22 cellular contexts compared by ENCODE assay signal in genomic region chr2:88227446-88227845, GRCh38. TPM values are rescaled to one million over a fixed set of nuclear protein-coding genes. Genes with fewer than 3 reads are reported as not detected.
DNase-seq lines count a peak whose midpoint lies in the region; ATAC-seq and FAIRE-seq lines count a peak whose summit lies in the region.
"Had no signal": no experiment of that assay in that cellular context is flagged by ENCODE, and none has a peak within 500 bp of the region (broad histone marks: within the 10 kb centered on the region; RNA-seq: fewer than 3 reads in every experiment).

No MANE protein-coding gene starts in this region.

- H3K36me3 Mint-ChIP-seq in CD8-positive, alpha-beta memory T cell: peaks cover 0 to 1% (median 0%) of the 10 kb centered on the region in 3 donors
- H3K36me3 Mint-ChIP-seq: IgD-negative memory B cell, memory B cell, T-cell had no signal

- H3K9me3 Mint-ChIP-seq in CD8-positive, alpha-beta memory T cell: peaks cover 0 to 4% (median 3%) of the 10 kb centered on the region in 5 donors

- no peak for ATAC-seq in HG02981 (IDR thresholded peaks at IDR 0.05; ENCODE audit: unreplicated experiment)
- ATAC-seq: activated naive CD8-positive, alpha-beta T cell treated with anti-CD3 and anti-CD28 coated beads, Interleukin-2, amount 50 U/mL, for 24 hours; T-cell had no signal

- peak overlapping the region; percentile 33; the same call in 1 of the 2 replicates for H3K4me2 ChIP-seq in BLaER1

- H3K27ac ChIP-seq in BLaER1: no peak overlapping the region
- peak overlapping the region; percentile 45 for H3K27ac ChIP-seq in mesodermal cell (ENCODE audit: low read depth, low read length, severe bottlenecking)
- H3K27ac ChIP-seq in CD8-positive, alpha-beta memory T cell (ENCODE audit: low read depth, low read length): no peak overlapping the region
- H3K27ac ChIP-seq: esophagus squamous epithelium, ovary had no signal

- H3K9me3 ChIP-seq in BLaER1: no peaks in the 10 kb centered on the region
- H3K9me3 ChIP-seq in mesodermal cell (ENCODE audit: control insufficient read depth, low read length): no peaks in the 10 kb centered on the region
- no peaks in the 10 kb centered on the region for H3K9me3 ChIP-seq in CD8-positive, alpha-beta memory T cell (ENCODE audit: low read length)
- H3K9me3 ChIP-seq: esophagus squamous epithelium had no signal

- no peaks in the 10 kb centered on the region for H3K36me3 ChIP-seq in BLaER1
- H3K36me3 ChIP-seq in mesodermal cell (ENCODE audit: control insufficient read depth, insufficient read depth, low read length): no peaks in the 10 kb centered on the region
- no peaks in the 10 kb centered on the region for H3K36me3 ChIP-seq in CD8-positive, alpha-beta memory T cell (ENCODE audit: insufficient read depth, low read length)
- H3K36me3 ChIP-seq: esophagus squamous epithelium, ovary had no signal

- WGBS in mesodermal cell (ENCODE audit: insufficient coverage in 2 of 2), 2 experiments: 0 to 13% methylated on average over 1 of the region's 5 CpGs

- POLR2A ChIA-PET in CD8-positive, alpha-beta memory T cell (lab: Charles Lee): no interaction called here

- no peaks in the 10 kb centered on the region for H3K27me3 ChIP-seq in BLaER1
- no peaks in the 10 kb centered on the region for H3K27me3 ChIP-seq in CD8-positive, alpha-beta memory T cell (ENCODE audit: insufficient read depth, low read length, poor library complexity, severe bottlenecking)
- H3K27me3 ChIP-seq: ovary had no signal

- H3K4me3 ChIP-seq in BLaER1: no peak overlapping the region
- no peak overlapping the region for H3K4me3 ChIP-seq in mesodermal cell (ENCODE audit: extremely low read depth, insufficient read depth, low read length, poor library complexity, severe bottlenecking)
- no peak overlapping the region for H3K4me3 ChIP-seq in CD8-positive, alpha-beta memory T cell (ENCODE audit: low read length)
- H3K4me3 ChIP-seq: esophagus squamous epithelium, ovary had no signal

- H4K20me1 ChIP-seq in BLaER1: no peaks in the 10 kb centered on the region

- no peak for FAIRE-seq in urothelium cell line (lab: Jason Lieb, UNC)
- FAIRE-seq: colon, GM12891 had no signal

- H3K27ac Mint-ChIP-seq in CD8-positive, alpha-beta memory T cell: no peak overlapping the region
- H3K27ac Mint-ChIP-seq: activated naive CD8-positive, alpha-beta T cell treated with anti-CD3 and anti-CD28 coated beads, Interleukin-2, amount 50 U/mL, for 24 hours; IgD-negative memory B cell; memory B cell; T-cell had no signal

- peaks cover 6% of the 10 kb centered on the region for H3K4me1 ChIP-seq in BLaER1
- peaks cover 12% of the 10 kb centered on the region for H3K4me1 ChIP-seq in mesodermal cell (ENCODE audit: control insufficient read depth, insufficient read depth, low read length, poor library complexity, severe bottlenecking)
- no peaks in the 10 kb centered on the region for H3K4me1 ChIP-seq in CD8-positive, alpha-beta memory T cell (ENCODE audit: insufficient read depth, low read length)
- H3K4me1 ChIP-seq: esophagus squamous epithelium had no signal

- no peaks in the 10 kb centered on the region for H3K4me1 Mint-ChIP-seq in CD8-positive, alpha-beta memory T cell
- H3K4me1 Mint-ChIP-seq: activated naive CD8-positive, alpha-beta T cell treated with anti-CD3 and anti-CD28 coated beads, Interleukin-2, amount 50 U/mL, for 24 hours; IgD-negative memory B cell; memory B cell; T-cell had no signal

- H3K4me3 Mint-ChIP-seq in CD8-positive, alpha-beta memory T cell: no peak overlapping the region
- H3K4me3 Mint-ChIP-seq: activated naive CD8-positive, alpha-beta T cell treated with anti-CD3 and anti-CD28 coated beads, Interleukin-2, amount 50 U/mL, for 24 hours; IgD-negative memory B cell; memory B cell; T-cell had no signal

- peaks cover 11 to 19% of the 10 kb centered on the region in 2 donors for H3K27me3 Mint-ChIP-seq in CD8-positive, alpha-beta memory T cell

- H3K9ac ChIP-seq in BLaER1: no peak overlapping the region

- CTCF ChIA-PET in CD8-positive, alpha-beta memory T cell (lab: Charles Lee): no interaction called here

- DNase-seq in HT1080 (ENCODE audit: low read depth) (peak; percentile 36), ecto neural progenitor cell (ENCODE audit: low spot score) (peak; percentile 55), NCI-H345 (lab: John Stamatoyannopoulos, UW) (no peak), urothelium cell line (ENCODE audit: low spot score) (no peak)
- DNase-seq in CD8-positive, alpha-beta memory T cell: no peak
- DNase-seq: activated CD4-positive, CD25-positive, alpha-beta regulatory T cell treated with anti-CD3 and anti-CD28 coated beads, Interleukin-2, amount 50 U/mL, for 72 hours; activated naive CD8-positive, alpha-beta T cell treated with anti-CD3 and anti-CD28 coated beads, Interleukin-2, amount 50 U/mL, for 24 hours; activated T-cell treated with anti-CD3 and anti-CD28 coated beads, Interleukin-2, amount 50 U/mL, for 48 hours; AML-193; DMS153; esophagus squamous epithelium; NCI-H1436; OCI-M1; ovary; T-cell had no signal

RNA-seq across cellular contexts. Expression of gene THNSL2, which starts 57.3 kb away (rescaled TPM):
- total RNA-seq in HT1080 (2014; rRNA removed; shearing (Covaris generic)): not detected in 2 replicates
- polyA plus RNA-seq in HT1080 (2015; cell fraction: cytosol; rRNA removed): 0.09 TPM in 1 of 2 replicates, not detected in the other
- polyA plus RNA-seq in HT1080 (2015; cell fraction: nucleus; rRNA removed): 0.02 and 0.25 TPM in 2 replicates
- polyA plus RNA-seq in mesodermal cell (2013, experiment 1 of 2): 12.1 TPM
- polyA plus RNA-seq in mesodermal cell (2013, experiment 2 of 2): 11.3 TPM
- 1 to 10 TPM; 1.4 to 1.7 TPM for total RNA-seq in CD8-positive, alpha-beta memory T cell
- polyA plus RNA-seq in CD8-positive, alpha-beta memory T cell: not detected

Comparison
In these comparisons a context has a peak if more than half of its experiments do, and no peak if none do; other contexts are left out.
1. DNase-seq: peak in HT1080 (single experiment) and ecto neural progenitor cell (single experiment); none in CD8-positive, alpha-beta memory T cell (0 of 5), NCI-H345 (single experiment) and urothelium cell line (single experiment).